1 cellular context compared by ENCODE assay signal in the genomic region with DNA sequence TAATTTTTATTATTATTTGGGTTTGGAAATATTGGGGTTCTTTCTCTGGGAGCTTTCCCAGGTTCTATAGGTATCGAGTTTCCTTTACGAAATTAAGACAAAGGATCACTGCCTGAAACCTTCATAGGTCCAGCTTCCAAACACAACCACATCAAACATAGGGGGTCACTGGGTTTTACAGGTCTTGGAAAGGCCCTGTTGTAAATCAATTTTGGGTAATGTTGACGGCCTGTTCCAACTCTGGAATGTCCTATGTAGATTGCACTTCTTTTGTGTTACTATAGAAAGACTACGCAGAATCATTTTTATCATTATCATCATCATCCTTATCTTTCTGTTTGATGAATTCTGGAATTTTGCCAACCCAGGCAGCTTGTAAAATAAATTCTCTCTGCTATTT.
TF ChIP-seq lines count a peak whose summit lies in the region.

No MANE protein-coding gene starts in this region.

TF ChIP-seq in K562, 482 proteins besides CTCF, POLR2A, EP300 and RAD21 (continued from another document):
- TF ChIP-seq, protein P1, sequence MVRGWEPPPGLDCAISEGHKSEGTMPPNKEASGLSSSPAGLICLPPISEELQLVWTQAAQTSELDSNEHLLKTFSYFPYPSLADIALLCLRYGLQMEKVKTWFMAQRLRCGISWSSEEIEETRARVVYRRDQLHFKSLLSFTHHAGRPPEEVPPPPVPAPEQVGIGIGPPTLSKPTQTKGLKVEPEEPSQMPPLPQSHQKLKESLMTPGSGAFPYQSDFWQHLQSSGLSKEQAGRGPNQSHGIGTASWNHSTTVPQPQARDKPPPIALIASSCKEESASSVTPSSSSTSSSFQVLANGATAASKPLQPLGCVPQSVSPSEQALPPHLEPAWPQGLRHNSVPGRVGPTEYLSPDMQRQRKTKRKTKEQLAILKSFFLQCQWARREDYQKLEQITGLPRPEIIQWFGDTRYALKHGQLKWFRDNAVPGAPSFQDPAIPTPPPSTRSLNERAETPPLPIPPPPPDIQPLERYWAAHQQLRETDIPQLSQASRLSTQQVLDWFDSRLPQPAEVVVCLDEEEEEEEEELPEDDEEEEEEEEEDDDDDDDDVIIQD (CRISPR knock-in tag; IDR thresholded peaks at IDR 0.05) = no peak
TF ChIP-seq in K562: peak in this region for 1.
